Comparison of ENCODE assay signal across 1 cellular context in the genomic region with DNA sequence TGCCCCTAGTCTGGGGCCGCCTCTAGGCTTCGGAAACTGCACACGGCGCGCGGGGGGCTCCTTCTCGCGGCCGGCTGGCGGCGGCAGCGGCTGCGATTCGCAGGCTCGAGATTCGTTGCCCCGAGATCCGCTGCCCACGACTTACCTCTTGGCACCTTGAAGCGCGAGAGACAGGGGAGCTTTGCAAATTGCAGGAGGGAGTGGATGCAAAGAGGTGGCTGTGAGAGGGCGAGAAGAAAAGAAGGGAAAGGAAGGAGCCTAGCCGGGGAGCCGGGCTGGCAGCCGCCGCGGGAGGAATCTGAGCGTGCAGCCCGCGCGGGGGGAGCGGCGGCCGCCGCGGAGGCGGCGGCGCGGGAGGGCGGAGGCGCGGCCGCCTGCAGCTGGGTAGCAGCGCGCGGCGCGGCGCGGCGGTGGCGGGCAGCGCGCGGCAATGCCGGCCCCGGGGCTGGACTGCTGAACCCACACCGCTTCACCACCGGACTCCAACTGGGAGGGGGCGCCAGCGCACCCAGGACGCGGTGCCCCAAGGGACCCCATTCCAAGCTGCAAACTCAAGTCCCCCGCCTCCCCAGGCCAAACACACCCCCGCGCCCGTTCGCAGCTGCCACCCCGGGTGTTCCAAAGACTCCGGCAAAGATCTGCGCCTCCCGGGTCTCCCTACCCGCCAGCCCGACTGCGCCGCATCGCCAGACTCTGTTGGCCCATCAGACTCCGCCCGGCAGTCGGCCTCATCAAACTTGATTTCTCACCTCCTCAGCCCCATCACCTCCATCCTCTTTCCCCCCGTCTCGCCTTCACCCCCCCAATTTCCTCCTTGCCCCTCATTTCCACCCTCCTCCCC.
TF ChIP-seq lines count a peak whose summit lies in the region.

No MANE protein-coding gene starts in this region.

TF ChIP-seq in K562, 482 proteins besides CTCF, POLR2A, EP300 and RAD21 (continued from another document and continues in another):
- TF ChIP-seq, protein P1, sequence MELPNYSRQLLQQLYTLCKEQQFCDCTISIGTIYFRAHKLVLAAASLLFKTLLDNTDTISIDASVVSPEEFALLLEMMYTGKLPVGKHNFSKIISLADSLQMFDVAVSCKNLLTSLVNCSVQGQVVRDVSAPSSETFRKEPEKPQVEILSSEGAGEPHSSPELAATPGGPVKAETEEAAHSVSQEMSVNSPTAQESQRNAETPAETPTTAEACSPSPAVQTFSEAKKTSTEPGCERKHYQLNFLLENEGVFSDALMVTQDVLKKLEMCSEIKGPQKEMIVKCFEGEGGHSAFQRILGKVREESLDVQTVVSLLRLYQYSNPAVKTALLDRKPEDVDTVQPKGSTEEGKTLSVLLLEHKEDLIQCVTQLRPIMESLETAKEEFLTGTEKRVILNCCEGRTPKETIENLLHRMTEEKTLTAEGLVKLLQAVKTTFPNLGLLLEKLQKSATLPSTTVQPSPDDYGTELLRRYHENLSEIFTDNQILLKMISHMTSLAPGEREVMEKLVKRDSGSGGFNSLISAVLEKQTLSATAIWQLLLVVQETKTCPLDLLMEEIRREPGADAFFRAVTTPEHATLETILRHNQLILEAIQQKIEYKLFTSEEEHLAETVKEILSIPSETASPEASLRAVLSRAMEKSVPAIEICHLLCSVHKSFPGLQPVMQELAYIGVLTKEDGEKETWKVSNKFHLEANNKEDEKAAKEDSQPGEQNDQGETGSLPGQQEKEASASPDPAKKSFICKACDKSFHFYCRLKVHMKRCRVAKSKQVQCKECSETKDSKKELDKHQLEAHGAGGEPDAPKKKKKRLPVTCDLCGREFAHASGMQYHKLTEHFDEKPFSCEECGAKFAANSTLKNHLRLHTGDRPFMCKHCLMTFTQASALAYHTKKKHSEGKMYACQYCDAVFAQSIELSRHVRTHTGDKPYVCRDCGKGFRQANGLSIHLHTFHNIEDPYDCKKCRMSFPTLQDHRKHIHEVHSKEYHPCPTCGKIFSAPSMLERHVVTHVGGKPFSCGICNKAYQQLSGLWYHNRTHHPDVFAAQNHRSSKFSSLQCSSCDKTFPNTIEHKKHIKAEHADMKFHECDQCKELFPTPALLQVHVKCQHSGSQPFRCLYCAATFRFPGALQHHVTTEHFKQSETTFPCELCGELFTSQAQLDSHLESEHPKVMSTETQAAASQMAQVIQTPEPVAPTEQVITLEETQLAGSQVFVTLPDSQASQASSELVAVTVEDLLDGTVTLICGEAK (IDR thresholded peaks at IDR 0.05): no peak
- TF ChIP-seq, protein P1 (CRISPR knock-in tag; IDR thresholded peaks at IDR 0.05): no peak
- TF ChIP-seq ILF3 (IDR thresholded peaks at IDR 0.05; ENCODE audit: borderline replicate concordance): no peak
- TF ChIP-seq, protein P2, sequence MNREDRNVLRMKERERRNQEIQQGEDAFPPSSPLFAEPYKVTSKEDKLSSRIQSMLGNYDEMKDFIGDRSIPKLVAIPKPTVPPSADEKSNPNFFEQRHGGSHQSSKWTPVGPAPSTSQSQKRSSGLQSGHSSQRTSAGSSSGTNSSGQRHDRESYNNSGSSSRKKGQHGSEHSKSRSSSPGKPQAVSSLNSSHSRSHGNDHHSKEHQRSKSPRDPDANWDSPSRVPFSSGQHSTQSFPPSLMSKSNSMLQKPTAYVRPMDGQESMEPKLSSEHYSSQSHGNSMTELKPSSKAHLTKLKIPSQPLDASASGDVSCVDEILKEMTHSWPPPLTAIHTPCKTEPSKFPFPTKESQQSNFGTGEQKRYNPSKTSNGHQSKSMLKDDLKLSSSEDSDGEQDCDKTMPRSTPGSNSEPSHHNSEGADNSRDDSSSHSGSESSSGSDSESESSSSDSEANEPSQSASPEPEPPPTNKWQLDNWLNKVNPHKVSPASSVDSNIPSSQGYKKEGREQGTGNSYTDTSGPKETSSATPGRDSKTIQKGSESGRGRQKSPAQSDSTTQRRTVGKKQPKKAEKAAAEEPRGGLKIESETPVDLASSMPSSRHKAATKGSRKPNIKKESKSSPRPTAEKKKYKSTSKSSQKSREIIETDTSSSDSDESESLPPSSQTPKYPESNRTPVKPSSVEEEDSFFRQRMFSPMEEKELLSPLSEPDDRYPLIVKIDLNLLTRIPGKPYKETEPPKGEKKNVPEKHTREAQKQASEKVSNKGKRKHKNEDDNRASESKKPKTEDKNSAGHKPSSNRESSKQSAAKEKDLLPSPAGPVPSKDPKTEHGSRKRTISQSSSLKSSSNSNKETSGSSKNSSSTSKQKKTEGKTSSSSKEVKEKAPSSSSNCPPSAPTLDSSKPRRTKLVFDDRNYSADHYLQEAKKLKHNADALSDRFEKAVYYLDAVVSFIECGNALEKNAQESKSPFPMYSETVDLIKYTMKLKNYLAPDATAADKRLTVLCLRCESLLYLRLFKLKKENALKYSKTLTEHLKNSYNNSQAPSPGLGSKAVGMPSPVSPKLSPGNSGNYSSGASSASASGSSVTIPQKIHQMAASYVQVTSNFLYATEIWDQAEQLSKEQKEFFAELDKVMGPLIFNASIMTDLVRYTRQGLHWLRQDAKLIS (CRISPR knock-in tag; IDR thresholded peaks at IDR 0.05): 0 out of 2 replicates have a peak, but pooled peaks have one; percentile 49
- no peak for TF ChIP-seq FOS (IDR thresholded peaks at IDR 0.05; ENCODE audit: extremely low read depth, insufficient read length)
- TF ChIP-seq MAFF (IDR thresholded peaks at IDR 0.05; ENCODE audit: low read length): no peak
- TF ChIP-seq EGR1 (conservative IDR thresholded peaks at IDR 0.05): peak; percentile 64
- TF ChIP-seq NCOR1 (IDR thresholded peaks at IDR 0.05): no peak
- TF ChIP-seq KLF6 (CRISPR knock-in tag; IDR thresholded peaks at IDR 0.05; ENCODE audit: borderline replicate concordance): no peak
- TF ChIP-seq MAZ (CRISPR knock-in tag; conservative IDR thresholded peaks at IDR 0.05 in 1 of 2, IDR thresholded peaks at IDR 0.05 in 1 of 2): peak; percentile 66 to 81; a peak in 3 of 4 replicates
- TF ChIP-seq ETV1 (tag; conservative IDR thresholded peaks at IDR 0.05; ENCODE audit: low read depth): no peak
- no peak for TF ChIP-seq ZKSCAN3 (CRISPR knock-in tag; IDR thresholded peaks at IDR 0.05)
- TF ChIP-seq MAFG (tag; conservative IDR thresholded peaks at IDR 0.05): no peak
- no peak for TF ChIP-seq ZNF668 (CRISPR knock-in tag; IDR thresholded peaks at IDR 0.05)
- peak; percentile 73 for TF ChIP-seq CTBP1 (IDR thresholded peaks at IDR 0.05; ENCODE audit: borderline replicate concordance)
- TF ChIP-seq KDM4B (IDR thresholded peaks at IDR 0.05; ENCODE audit: borderline replicate concordance in 2 of 2, low read depth in 1 of 2): peak in 1 of 2 experiments; percentile 43; a peak in 1 of 4 replicates
- no peak for TF ChIP-seq ELF2 (CRISPR knock-in tag; IDR thresholded peaks at IDR 0.05)
- no peak for TF ChIP-seq RBM15 (IDR thresholded peaks at IDR 0.05; ENCODE audit: insufficient read depth, low read length)
- TF ChIP-seq, protein P3, sequence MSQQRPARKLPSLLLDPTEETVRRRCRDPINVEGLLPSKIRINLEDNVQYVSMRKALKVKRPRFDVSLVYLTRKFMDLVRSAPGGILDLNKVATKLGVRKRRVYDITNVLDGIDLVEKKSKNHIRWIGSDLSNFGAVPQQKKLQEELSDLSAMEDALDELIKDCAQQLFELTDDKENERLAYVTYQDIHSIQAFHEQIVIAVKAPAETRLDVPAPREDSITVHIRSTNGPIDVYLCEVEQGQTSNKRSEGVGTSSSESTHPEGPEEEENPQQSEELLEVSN (IDR thresholded peaks at IDR 0.05; ENCODE audit: borderline replicate concordance in 1 of 2, extremely low read depth in 1 of 2, insufficient read depth in 1 of 2, insufficient read length in 1 of 2, low read depth in 1 of 2, low read length in 1 of 2, poor library complexity in 1 of 2, severe bottlenecking in 1 of 2): peak; percentile 57 to 67
- TF ChIP-seq, protein P4, sequence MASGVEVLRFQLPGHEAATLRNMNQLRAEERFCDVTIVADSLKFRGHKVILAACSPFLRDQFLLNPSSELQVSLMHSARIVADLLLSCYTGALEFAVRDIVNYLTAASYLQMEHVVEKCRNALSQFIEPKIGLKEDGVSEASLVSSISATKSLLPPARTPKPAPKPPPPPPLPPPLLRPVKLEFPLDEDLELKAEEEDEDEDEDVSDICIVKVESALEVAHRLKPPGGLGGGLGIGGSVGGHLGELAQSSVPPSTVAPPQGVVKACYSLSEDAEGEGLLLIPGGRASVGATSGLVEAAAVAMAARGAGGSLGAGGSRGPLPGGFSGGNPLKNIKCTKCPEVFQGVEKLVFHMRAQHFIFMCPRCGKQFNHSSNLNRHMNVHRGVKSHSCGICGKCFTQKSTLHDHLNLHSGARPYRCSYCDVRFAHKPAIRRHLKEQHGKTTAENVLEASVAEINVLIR (CRISPR knock-in tag; IDR thresholded peaks at IDR 0.05): no peak
- TF ChIP-seq, protein P5, sequence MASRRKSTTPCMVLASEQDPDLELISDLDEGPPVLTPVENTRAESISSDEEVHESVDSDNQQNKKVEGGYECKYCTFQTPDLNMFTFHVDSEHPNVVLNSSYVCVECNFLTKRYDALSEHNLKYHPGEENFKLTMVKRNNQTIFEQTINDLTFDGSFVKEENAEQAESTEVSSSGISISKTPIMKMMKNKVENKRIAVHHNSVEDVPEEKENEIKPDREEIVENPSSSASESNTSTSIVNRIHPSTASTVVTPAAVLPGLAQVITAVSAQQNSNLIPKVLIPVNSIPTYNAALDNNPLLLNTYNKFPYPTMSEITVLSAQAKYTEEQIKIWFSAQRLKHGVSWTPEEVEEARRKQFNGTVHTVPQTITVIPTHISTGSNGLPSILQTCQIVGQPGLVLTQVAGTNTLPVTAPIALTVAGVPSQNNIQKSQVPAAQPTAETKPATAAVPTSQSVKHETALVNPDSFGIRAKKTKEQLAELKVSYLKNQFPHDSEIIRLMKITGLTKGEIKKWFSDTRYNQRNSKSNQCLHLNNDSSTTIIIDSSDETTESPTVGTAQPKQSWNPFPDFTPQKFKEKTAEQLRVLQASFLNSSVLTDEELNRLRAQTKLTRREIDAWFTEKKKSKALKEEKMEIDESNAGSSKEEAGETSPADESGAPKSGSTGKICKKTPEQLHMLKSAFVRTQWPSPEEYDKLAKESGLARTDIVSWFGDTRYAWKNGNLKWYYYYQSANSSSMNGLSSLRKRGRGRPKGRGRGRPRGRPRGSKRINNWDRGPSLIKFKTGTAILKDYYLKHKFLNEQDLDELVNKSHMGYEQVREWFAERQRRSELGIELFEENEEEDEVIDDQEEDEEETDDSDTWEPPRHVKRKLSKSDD (conservative IDR thresholded peaks at IDR 0.05; ENCODE audit: low read length): no peak
- TF ChIP-seq MED1 (CRISPR knock-in tag; IDR thresholded peaks at IDR 0.05; ENCODE audit: borderline replicate concordance): no peak
- peak; percentile 24; the same call in 1 of the 2 replicates for TF ChIP-seq PHF8 (IDR thresholded peaks at IDR 0.05; ENCODE audit: borderline replicate concordance, low read length)
- no peak for TF ChIP-seq ZNF584 (CRISPR knock-in tag; IDR thresholded peaks at IDR 0.05; ENCODE audit: low read depth)
- TF ChIP-seq RBM39 (optimal IDR thresholded peaks at IDR 0.05; ENCODE audit: low read depth, low read length): no peak
- TF ChIP-seq YY1 (IDR thresholded peaks at IDR 0.05; ENCODE audit: borderline replicate concordance in 1 of 3, control insufficient read depth in 1 of 3, extremely low read depth in 1 of 3, insufficient read depth in 3 of 3, insufficient read length in 1 of 3, insufficient replicate concordance in 2 of 3, low read depth in 1 of 3, low read length in 2 of 3): no peak
